ENCODE assay signal across 8 cellular contexts in genomic region chr16:30656974-30657865, GRCh38. TPM values are rescaled to one million over a fixed set of nuclear protein-coding genes. Genes with fewer than 3 reads are reported as not detected.
A peak's percentile ranks its signal among the peaks of the same experiment; 100 is the strongest.
DNase-seq lines count a peak whose midpoint lies in the region; ATAC-seq and TF ChIP-seq lines count a peak whose summit lies in the region.

No MANE protein-coding gene starts in this region.

- H3K27me3 ChIP-seq in A673 (replicated peaks; ENCODE audit: insufficient read depth, low read depth, low read length, poor library complexity) (no peaks in the 10 kb centered on the region), iPS DF 6.9 (ENCODE audit: control insufficient read depth, insufficient read depth, low read length) (peaks cover 6% of the 10 kb centered on the region; the same call in 1 of the 2 replicates)

- H3K9me3 Mint-ChIP-seq in activated B cell treated with CpG ODN at 0.5 μM for 24 hours: no peaks in the 10 kb centered on the region
- no peaks in the 10 kb centered on the region for H3K9me3 Mint-ChIP-seq in stimulated activated naive B cell treated with anti-CD40 and anti-IgM and Interleukin-4, amounts not matched to agents 10 μg/mL and 1 μg/mL and 100 μg/mL, for 72 hours

- peak overlapping the region; percentile 81 for H3K4me3 ChIP-seq in A673 (ENCODE audit: low read depth, low read length, poor library complexity, severe bottlenecking)
- peak overlapping the region; percentile 52; the same call in 1 of the 2 replicates for H3K4me3 ChIP-seq in iPS DF 6.9 (ENCODE audit: low read length)

- no peak for ATAC-seq in activated B cell treated with CpG ODN at 0.5 μM for 24 hours (ENCODE audit: low read depth)
- ATAC-seq in stimulated activated naive B cell treated with anti-CD40 and anti-IgM and Interleukin-4, amounts not matched to agents 10 μg/mL and 1 μg/mL and 100 μg/mL, for 72 hours (replicated peaks): no peak

- H3K27me3 Mint-ChIP-seq in activated B cell treated with CpG ODN at 0.5 μM for 24 hours: no peaks in the 10 kb centered on the region
- H3K27me3 Mint-ChIP-seq in stimulated activated naive B cell treated with anti-CD40 and anti-IgM and Interleukin-4, amounts not matched to agents 10 μg/mL and 1 μg/mL and 100 μg/mL, for 72 hours: no peaks in the 10 kb centered on the region

- H3K4me1 ChIP-seq in A673 (ENCODE audit: insufficient read depth, low read length, poor library complexity, severe bottlenecking) (peaks cover 20% of the 10 kb centered on the region), iPS DF 6.9 (ENCODE audit: control insufficient read depth, insufficient read depth, low read length) (no peaks in the 10 kb centered on the region)

- H3K36me3 Mint-ChIP-seq in activated B cell treated with CpG ODN at 0.5 μM for 24 hours (ENCODE audit: low read depth): peaks cover 65% of the 10 kb centered on the region
- peaks cover 32 to 59% of the 10 kb centered on the region in 2 donors for H3K36me3 Mint-ChIP-seq in stimulated activated naive B cell treated with anti-CD40 and anti-IgM and Interleukin-4, amounts not matched to agents 10 μg/mL and 1 μg/mL and 100 μg/mL, for 72 hours

- intact Hi-C loops in A673 (cut with micrococcal nuclease; ENCODE audit: unreplicated experiment): no loop called here
- intact Hi-C loops in activated B cell treated with CpG ODN at 0.5 μM for 24 hours (cut with micrococcal nuclease): loop anchor here (10.0 kb wide), 1 partner anchor 592 kb away; the partner anchor contains the start of gene ALDOA

- CTCF ChIA-PET in A673 (lab: Charles Lee) (no interaction called here), activated B cell treated with CpG ODN at 0.5 μM for 24 hours (lab: Charles Lee) (interaction anchor here (0.8 to 1.3 kb wide), 3 partner anchors 23 to 227 kb away, joined by 3 to 4 read pairs (median 3); partner anchors contain the start of gene DCTPP1)

- no peak for TF ChIP-seq CTCF in A673 (conservative IDR thresholded peaks at IDR 0.05; ENCODE audit: low read depth, low read length)
- TF ChIP-seq CTCF in activated B cell treated with CpG ODN at 0.5 μM for 24 hours (IDR thresholded peaks at IDR 0.05): no peak

- peak overlapping the region; percentile 72 for H3K27ac ChIP-seq in A673 (ENCODE audit: low read depth, low read length, poor library complexity, severe bottlenecking)
- no peak overlapping the region for H3K27ac ChIP-seq in iPS DF 6.9 (ENCODE audit: low read length)

- H3K4me3 Mint-ChIP-seq in activated B cell treated with CpG ODN at 0.5 μM for 24 hours: peak overlapping the region; percentile 81
- peak overlapping the region; percentile 65 to 85 for H3K4me3 Mint-ChIP-seq in stimulated activated naive B cell treated with anti-CD40 and anti-IgM and Interleukin-4, amounts not matched to agents 10 μg/mL and 1 μg/mL and 100 μg/mL, for 72 hours

- H3K9me3 ChIP-seq in A673 (ENCODE audit: low read depth, low read length, poor library complexity, severe bottlenecking) (no peaks in the 10 kb centered on the region), iPS DF 6.9 (ENCODE audit: control insufficient read depth, insufficient read depth, low read length) (no peaks in the 10 kb centered on the region)

- no peak for DNase-seq in A673 (ENCODE audit: low spot score)
- DNase-seq in activated B cell treated with CpG ODN at 0.5 μM for 24 hours: no peak
- no peak for DNase-seq in iPS DF 6.9 (ENCODE audit: low read depth, low spot score)
- DNase-seq in stimulated activated naive B cell treated with anti-CD40 and anti-IgM and Interleukin-4, amounts not matched to agents 10 μg/mL and 1 μg/mL and 100 μg/mL, for 72 hours: no peak
- DNase-seq in putamen (ENCODE audit: low spot score): no peak
- DNase-seq in glomerular visceral epithelial cell (ENCODE audit: extremely low spot score): no peak
- DNase-seq in NCI-H524 treated with DMSO at 0.1 percent for 48 hours (lab: John Stamatoyannopoulos, UW): no peak

- H3K27ac Mint-ChIP-seq in activated B cell treated with CpG ODN at 0.5 μM for 24 hours: peak overlapping the region; percentile 87
- peak overlapping the region; percentile 87 for H3K27ac Mint-ChIP-seq in stimulated activated naive B cell treated with anti-CD40 and anti-IgM and Interleukin-4, amounts not matched to agents 10 μg/mL and 1 μg/mL and 100 μg/mL, for 72 hours

- no CpG with 5 or more reads among the region's 32 CpGs for WGBS in iPS DF 6.9 (ENCODE audit: insufficient coverage, insufficient read length)

- H3K4me1 Mint-ChIP-seq in activated B cell treated with CpG ODN at 0.5 μM for 24 hours: peaks cover 37% of the 10 kb centered on the region
- peaks cover 30 to 49% of the 10 kb centered on the region in 2 donors for H3K4me1 Mint-ChIP-seq in stimulated activated naive B cell treated with anti-CD40 and anti-IgM and Interleukin-4, amounts not matched to agents 10 μg/mL and 1 μg/mL and 100 μg/mL, for 72 hours

- peak; percentile 49 for TF ChIP-seq POLR2A in GM18526 (IDR thresholded peaks at IDR 0.05; ENCODE audit: extremely low read depth, insufficient read length)

- BruUV-seq in A673 (replicated peaks; lab: Mats Ljungman, UMichigan): no TSS peak

- peaks cover 43% of the 10 kb centered on the region for H3K36me3 ChIP-seq in A673 (ENCODE audit: insufficient read depth, low read length, poor library complexity, severe bottlenecking)
- H3K36me3 ChIP-seq in iPS DF 6.9 (ENCODE audit: control insufficient read depth, insufficient read depth, low read length): no peaks in the 10 kb centered on the region

- POLR2A ChIA-PET in A673 (lab: Charles Lee; ENCODE audit: low non-redundant PET) (no interaction called here), activated B cell treated with CpG ODN at 0.5 μM for 24 hours (lab: Charles Lee) (interaction anchor here (0.6 to 1.1 kb wide), 2 partner anchors 157 to 268 kb away, joined by 3 to 5 read pairs; no protein-coding TSS in a partner anchor)

RNA-seq across cellular contexts. Expression of gene FBRS, which starts 1.0 kb away (rescaled TPM):
- total RNA-seq in A673 (2021): 71.2 and 79.9 TPM in 2 replicates
- total RNA-seq in activated B cell treated with CpG ODN at 0.5 μM for 24 hours: 166 and 204 TPM in 2 replicates

RNA-seq across cellular contexts. Expression of gene PRR14, which starts 6.5 kb away (rescaled TPM):
- total RNA-seq in A673 (2021) (35.7 and 44.6 TPM in 2 replicates), activated B cell treated with CpG ODN at 0.5 μM for 24 hours (63.5 and 77.9 TPM in 2 replicates)

RNA-seq across cellular contexts. Expression of gene SRCAP, which starts 41.8 kb away (rescaled TPM):
- 86.2 and 104 TPM in 2 replicates for total RNA-seq in A673 (2021)
- 109 and 123 TPM in 2 replicates for total RNA-seq in activated B cell treated with CpG ODN at 0.5 μM for 24 hours

RNA-seq across cellular contexts. Expression of gene ZNF689, which starts 47.0 kb away (rescaled TPM):
- total RNA-seq in A673 (2021) (18.1 and 21.1 TPM in 2 replicates), activated B cell treated with CpG ODN at 0.5 μM for 24 hours (10.1 and 11.6 TPM in 2 replicates)
